Comparison of ENCODE assay signal across 16 cellular contexts in genomic region chr2:178912416-178913056, GRCh38.
DNase-seq lines count a peak whose midpoint lies in the region; ATAC-seq and TF ChIP-seq lines count a peak whose summit lies in the region.
"Had no signal": no experiment of that assay in that cellular context is flagged by ENCODE, and none has a peak within 500 bp of the region (broad histone marks: within the 10 kb centered on the region; RNA-seq: fewer than 3 reads in every experiment).

No MANE protein-coding gene starts in this region.

- in situ Hi-C loops in transverse colon (cut with MboI; ENCODE audit: low pct_ligation_motif_present in 1 of 4, low pct_unique_long_range_greater_than_20kb in 1 of 4, low sequenced_read_pairs in 3 of 4): loop anchor here in 2 of 4 donors (10.0 to 25.0 kb wide), 2 partner anchors 118 to 225 kb away; no protein-coding TSS in a partner anchor

- no peak for TF ChIP-seq POLR2A in transverse colon (IDR thresholded peaks at IDR 0.05)

- DNase-seq in activated naive CD4-positive, alpha-beta T cell treated with anti-CD3 and anti-CD28 coated beads, Interleukin-2, amount 50 U/mL, for 72 hours (ENCODE audit: low spot score in 2 of 2): no peak
- no peak for DNase-seq in activated naive CD4-positive, alpha-beta T cell treated with anti-CD3 and anti-CD28 coated beads, Interleukin-2, amount 50 U/mL, for 16 hours
- DNase-seq in OCI-M1 (lab: John Stamatoyannopoulos, UW) (peak; percentile 26), fibroblast of gingiva (ENCODE audit: low read depth) (peak; percentile 12), NCI-H1436 (lab: John Stamatoyannopoulos, UW) (no peak), transverse colon (no peak), NCI-H1417 treated with DMSO at 0.1 percent for 48 hours (lab: John Stamatoyannopoulos, UW) (no peak)
- DNase-seq: activated CD4-positive, alpha-beta T cell treated with anti-CD3 and anti-CD28 coated beads, Interleukin-2, amount 50 U/mL, for 4 hours; activated naive CD4-positive, alpha-beta T cell treated with anti-CD3 and anti-CD28 coated beads for 36 hours; foreskin melanocyte; HFFc6; NCI-H1092; NCI-H510A; stimulated activated CD4-positive, alpha-beta T cell treated with anti-CD3 and anti-CD28 coated beads, Interleukin-15, amount 100 ng/mL, for 24 hours; trophoblast cell had no signal

- H3K36me3 ChIP-seq in transverse colon: no peaks in the 10 kb centered on the region

- no peaks in the 10 kb centered on the region for H3K27me3 ChIP-seq in transverse colon

- no peaks in the 10 kb centered on the region for H3K4me1 ChIP-seq in transverse colon

- TF ChIP-seq CTCF in transverse colon (IDR thresholded peaks at IDR 0.05): no peak

- no peaks in the 10 kb centered on the region for H3K9me3 ChIP-seq in transverse colon

- peak; percentile 52 to 83 for ATAC-seq in activated naive CD4-positive, alpha-beta T cell treated with anti-CD3 and anti-CD28 coated beads, Interleukin-2, amount 50 U/mL, for 72 hours
- ATAC-seq in HG03095 (IDR thresholded peaks at IDR 0.05; ENCODE audit: unreplicated experiment): no peak

- no peaks in the 10 kb centered on the region for H3K36me3 Mint-ChIP-seq in activated naive CD4-positive, alpha-beta T cell treated with anti-CD3 and anti-CD28 coated beads, Interleukin-2, amount 50 U/mL, for 72 hours

- H3K27ac ChIP-seq in transverse colon: no peak overlapping the region

- H3K9me3 Mint-ChIP-seq in activated naive CD4-positive, alpha-beta T cell treated with anti-CD3 and anti-CD28 coated beads, Interleukin-2, amount 50 U/mL, for 72 hours: no peaks in the 10 kb centered on the region
- H3K9me3 Mint-ChIP-seq: activated naive CD4-positive, alpha-beta T cell treated with anti-CD3 and anti-CD28 coated beads for 36 hours; HFFc6 had no signal

- no peak overlapping the region for H3K27ac Mint-ChIP-seq in activated naive CD4-positive, alpha-beta T cell treated with anti-CD3 and anti-CD28 coated beads, Interleukin-2, amount 50 U/mL, for 72 hours
- H3K27ac Mint-ChIP-seq: activated naive CD4-positive, alpha-beta T cell treated with anti-CD3 and anti-CD28 coated beads for 36 hours; HFFc6 had no signal

- no peak overlapping the region for H3K4me3 ChIP-seq in transverse colon

- no peak for TF ChIP-seq EP300 in transverse colon (IDR thresholded peaks at IDR 0.05; ENCODE audit: low read depth)

- 80 to 100% methylated on average over 2 of the region's 2 CpGs for WGBS in transverse colon (ENCODE audit: low coverage in 1 of 2), 2 donors

- intact Hi-C loops in transverse colon (cut with DNase I; ENCODE audit: low total_unique reads): loop anchor here (10.0 kb wide), 1 partner anchor 118 kb away; no protein-coding TSS in a partner anchor

Comparison
In these comparisons a context has a peak if more than half of its experiments do, and no peak if none do; other contexts are left out.
1. DNase-seq: peak in OCI-M1 (single experiment) and fibroblast of gingiva (single experiment); none in activated naive CD4-positive, alpha-beta T cell treated with anti-CD3 and anti-CD28 coated beads, Interleukin-2, amount 50 U/mL, for 72 hours (0 of 2), activated naive CD4-positive, alpha-beta T cell treated with anti-CD3 and anti-CD28 coated beads, Interleukin-2, amount 50 U/mL, for 16 hours (single experiment), NCI-H1436 (single experiment), transverse colon (single experiment) and NCI-H1417 treated with DMSO at 0.1 percent for 48 hours (single experiment).